8 cellular contexts compared by ENCODE assay signal in the genomic region with DNA sequence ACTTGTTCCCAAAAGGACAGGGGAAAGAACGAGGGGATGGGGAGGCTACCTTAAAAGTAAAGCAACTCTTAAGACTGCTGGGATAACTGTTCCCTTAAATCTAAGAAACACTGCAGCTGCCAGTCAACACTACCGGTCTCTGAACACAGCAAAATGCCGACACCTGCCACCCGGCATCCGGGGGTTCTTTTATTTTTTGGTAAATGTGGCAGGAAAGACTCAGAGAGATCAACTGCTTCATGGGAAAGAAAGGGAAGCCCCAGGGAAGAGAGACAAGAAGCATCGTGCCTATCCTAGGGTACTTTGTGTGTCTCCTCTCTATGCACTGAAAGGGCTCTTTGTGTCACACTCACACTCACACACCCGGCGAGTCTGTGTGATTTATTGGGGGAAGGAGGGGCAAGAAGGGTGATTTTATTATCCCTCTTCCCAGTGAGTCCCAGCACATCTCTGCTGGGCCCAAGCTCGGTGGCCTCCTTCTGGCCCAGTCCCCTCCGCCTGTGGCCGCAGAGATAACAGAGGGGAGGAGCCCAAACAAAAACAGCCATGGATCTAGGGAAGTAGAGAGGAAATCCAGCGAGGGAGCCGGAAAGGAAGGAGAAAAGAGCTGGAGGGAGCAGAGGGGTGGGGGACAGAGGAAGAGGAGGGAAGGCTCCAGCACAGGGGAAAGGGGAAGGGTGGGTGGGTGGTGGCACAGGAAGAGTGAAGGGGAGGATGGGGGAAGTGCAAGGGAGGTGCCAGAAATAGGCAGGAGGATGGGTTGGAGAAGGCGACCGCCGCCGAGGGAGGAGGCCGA. TPM values are rescaled to one million over a fixed set of nuclear protein-coding genes. Genes with fewer than 3 reads are reported as not detected.
DNase-seq lines count a peak whose midpoint lies in the region; ATAC-seq, FAIRE-seq and TF ChIP-seq lines count a peak whose summit lies in the region.

No MANE protein-coding gene starts in this region.

- dilution Hi-C loops in keratinocyte (cut with MboI; ENCODE audit: extremely low pct_ligation_motif_present, low sequenced_read_pairs): no loop called here

- peak overlapping the region in 10 of 11 experiments; percentile 51 to 94 (median 65); a peak in 21 of 22 replicates for H3K27ac ChIP-seq in BLaER1 treated with 17β-estradiol and CSF1 and Interleukin-3, amounts not matched to agents 10 nM and 100 nM
- no peak overlapping the region for H3K27ac ChIP-seq in keratinocyte (ENCODE audit: control insufficient read depth, insufficient read depth, low read length)

- peaks cover 31% of the 10 kb centered on the region for H3K79me2 ChIP-seq in keratinocyte (ENCODE audit: control insufficient read depth, insufficient read depth, low read length)

- peaks cover 53% of the 10 kb centered on the region for H3K36me3 Mint-ChIP-seq in stimulated activated effector memory CD8-positive, alpha-beta T cell treated with anti-CD3 and anti-CD28 coated beads, Interleukin-12 subunit alpha, Interleukin-12 subunit beta, amount 100 ng/mL, for 72 hours

- peaks cover 0 to 19% (median 5%) of the 10 kb centered on the region in 11 experiments; a peak in 11 of 22 replicates for H3K36me3 ChIP-seq in BLaER1 treated with 17β-estradiol and CSF1 and Interleukin-3, amounts not matched to agents 10 nM and 100 nM
- H3K36me3 ChIP-seq in keratinocyte (ENCODE audit: control insufficient read depth in 2 of 2, extremely low read depth in 1 of 2, insufficient read depth in 2 of 2, low read length in 2 of 2): no peaks in the 10 kb centered on the region

- H3K9me3 ChIP-seq in BLaER1 treated with 17β-estradiol and CSF1 and Interleukin-3, amounts not matched to agents 10 nM and 100 nM (replicated peaks in 1 of 11): no peaks in the 10 kb centered on the region
- H3K9me3 ChIP-seq in keratinocyte (ENCODE audit: control insufficient read depth, low read depth, low read length): no peaks in the 10 kb centered on the region

- peak overlapping the region; percentile 97 for H3K4me3 Mint-ChIP-seq in stimulated activated effector memory CD8-positive, alpha-beta T cell treated with anti-CD3 and anti-CD28 coated beads, Interleukin-12 subunit alpha, Interleukin-12 subunit beta, amount 100 ng/mL, for 72 hours

- H4K20me1 ChIP-seq in BLaER1 treated with 17β-estradiol and CSF1 and Interleukin-3, amounts not matched to agents 10 nM and 100 nM: peaks cover 0 to 56% (median 36%) of the 10 kb centered on the region in 11 experiments; a peak in 17 of 22 replicates
- no peaks in the 10 kb centered on the region for H4K20me1 ChIP-seq in keratinocyte (ENCODE audit: control insufficient read depth, extremely low read depth, insufficient read depth, low read length)

- H3K4me3 ChIP-seq in BLaER1 treated with 17β-estradiol and CSF1 and Interleukin-3, amounts not matched to agents 10 nM and 100 nM: peak overlapping the region; percentile 84 to 99 (median 97)
- H3K4me3 ChIP-seq in choroid plexus epithelial cell (ENCODE audit: low read depth, low read length): peak overlapping the region; percentile 75
- H3K4me3 ChIP-seq in keratinocyte (ENCODE audit: control insufficient read depth in 2 of 3, extremely low read depth in 1 of 3, insufficient read depth in 2 of 3, low read depth in 1 of 3, low read length in 3 of 3): peak overlapping the region; percentile 66 to 83 (median 72)

- peaks cover 49% of the 10 kb centered on the region for H3K4me1 Mint-ChIP-seq in stimulated activated effector memory CD8-positive, alpha-beta T cell treated with anti-CD3 and anti-CD28 coated beads, Interleukin-12 subunit alpha, Interleukin-12 subunit beta, amount 100 ng/mL, for 72 hours

- H3K27me3 ChIP-seq in BLaER1 treated with 17β-estradiol and CSF1 and Interleukin-3, amounts not matched to agents 10 nM and 100 nM: no peaks in the 10 kb centered on the region
- H3K27me3 ChIP-seq in keratinocyte (ENCODE audit: control insufficient read depth, extremely low read depth, insufficient read depth, low read length): no peaks in the 10 kb centered on the region

- peaks cover 31 to 48% (median 41%) of the 10 kb centered on the region in 10 experiments for H3K4me1 ChIP-seq in BLaER1 treated with 17β-estradiol and CSF1 and Interleukin-3, amounts not matched to agents 10 nM and 100 nM
- no peaks in the 10 kb centered on the region for H3K4me1 ChIP-seq in keratinocyte (ENCODE audit: control insufficient read depth, extremely low read depth, insufficient read depth, low read length)

- H3K9me3 Mint-ChIP-seq in stimulated activated effector memory CD8-positive, alpha-beta T cell treated with anti-CD3 and anti-CD28 coated beads, Interleukin-12 subunit alpha, Interleukin-12 subunit beta, amount 100 ng/mL, for 72 hours: no peaks in the 10 kb centered on the region

- H3K9ac ChIP-seq in BLaER1 treated with 17β-estradiol and CSF1 and Interleukin-3, amounts not matched to agents 10 nM and 100 nM: peak overlapping the region; percentile 53 to 94 (median 91); a peak in 21 of 22 replicates
- H3K9ac ChIP-seq in keratinocyte (ENCODE audit: control insufficient read depth, extremely low read depth, insufficient read depth, low read length): peak overlapping the region; percentile 42

- DNase-seq in H54 (ENCODE audit: insufficient read length, low spot score): peak; percentile 15
- DNase-seq in SK-N-DZ (ENCODE audit: low spot score): peak; percentile 68
- peak; percentile 19 for DNase-seq in choroid plexus epithelial cell (ENCODE audit: low read depth)
- no peak for DNase-seq in keratinocyte (ENCODE audit: low read depth, low spot score)
- peak in 1 of 2 donors; percentile 71 for DNase-seq in stimulated activated effector memory CD8-positive, alpha-beta T cell treated with anti-CD3 and anti-CD28 coated beads, Interleukin-12 subunit alpha, Interleukin-12 subunit beta, amount 100 ng/mL, for 72 hours (ENCODE audit: low spot score in 2 of 2)
- no peak for DNase-seq in cortex of kidney (lab: John Stamatoyannopoulos, UW)

- TF ChIP-seq CTCF in choroid plexus epithelial cell (conservative IDR thresholded peaks at IDR 0.05; ENCODE audit: low read depth, low read length) (no peak), keratinocyte (optimal IDR thresholded peaks at IDR 0.05 in 1 of 3, IDR thresholded peaks at IDR 0.05 in 1 of 3, conservative IDR thresholded peaks at IDR 0.05 in 1 of 3; ENCODE audit: extremely low read depth in 1 of 3, insufficient read depth in 2 of 3, low read length in 3 of 3) (no peak)

- H3K9me1 ChIP-seq in keratinocyte (ENCODE audit: control insufficient read depth, extremely low read depth, insufficient read depth, low read length): no peaks in the 10 kb centered on the region

- H3K27ac Mint-ChIP-seq in stimulated activated effector memory CD8-positive, alpha-beta T cell treated with anti-CD3 and anti-CD28 coated beads, Interleukin-12 subunit alpha, Interleukin-12 subunit beta, amount 100 ng/mL, for 72 hours: peak overlapping the region; percentile 83

- ATAC-seq in stimulated activated effector memory CD8-positive, alpha-beta T cell treated with anti-CD3 and anti-CD28 coated beads, Interleukin-12 subunit alpha, Interleukin-12 subunit beta, amount 100 ng/mL, for 72 hours: no peak
- ATAC-seq in GM19023 (IDR thresholded peaks at IDR 0.05; ENCODE audit: unreplicated experiment): no peak

- H3K4me2 ChIP-seq in BLaER1 treated with 17β-estradiol and CSF1 and Interleukin-3, amounts not matched to agents 10 nM and 100 nM: peak overlapping the region; percentile 75 to 95 (median 92)
- peak overlapping the region; percentile 76 for H3K4me2 ChIP-seq in keratinocyte (ENCODE audit: control insufficient read depth, extremely low read depth, insufficient read depth, low read depth, low read length)

- FAIRE-seq in H54 (lab: Jason Lieb, UNC): no peak
- FAIRE-seq in keratinocyte (lab: Jason Lieb, UNC): no peak

- peak overlapping the region; percentile 20 for H2AFZ ChIP-seq in keratinocyte (ENCODE audit: control insufficient read depth, low read length)

- no peak for TF ChIP-seq POLR2A in H54 (IDR thresholded peaks at IDR 0.05; ENCODE audit: low read depth, low read length)

RNA-seq across cellular contexts. Expression of a gene that starts 1.3 kb away (rescaled TPM):
- 122 and 147 TPM in 2 replicates for polyA plus RNA-seq in SK-N-DZ (2014; cell fraction: cytosol; rRNA removed)
- 64.5 and 79.5 TPM in 2 replicates for polyA plus RNA-seq in SK-N-DZ (2014; cell fraction: nucleus; rRNA removed)
- 24.7 to 46.8 TPM (median 27.3 TPM) in 3 replicates for polyA plus RNA-seq in keratinocyte
- polyA plus RNA-seq in keratinocyte (2011; ENCODE audit: low read depth): 193 TPM
- polyA plus RNA-seq in keratinocyte (2011; cell fraction: cytosol; rRNA removed): 30.2 and 37.1 TPM in 2 replicates
- polyA plus RNA-seq in keratinocyte (2011; cell fraction: nucleus; rRNA removed): 60.3 and 73.6 TPM in 2 replicates
- polyA plus RNA-seq in keratinocyte (2012; ENCODE audit: low replicate concordance): 40.4 and 62.3 TPM in 2 replicates
- polyA minus RNA-seq in keratinocyte: 33.5 to 71.8 TPM (median 53.0 TPM) in 3 replicates
- 43.5 TPM for polyA minus RNA-seq in keratinocyte (2011; cell fraction: cytosol; rRNA and poly(A)+ RNA removed)
- polyA minus RNA-seq in keratinocyte (2011; cell fraction: nucleus; rRNA and poly(A)+ RNA removed): 36.9 and 67.8 TPM in 2 replicates

Comparison
In these comparisons a context has a peak if more than half of its experiments do, and no peak if none do; other contexts are left out.
1. DNase-seq: peak in H54 (single experiment), SK-N-DZ (single experiment) and choroid plexus epithelial cell (single experiment); none in keratinocyte (single experiment) and cortex of kidney (single experiment).
2. Peak in every context shown above with its lines, with median percentiles within 50 percentile points of each other: H3K4me3 ChIP-seq.